9 cellular contexts compared by ENCODE assay signal in genomic region chr16:31382485-31383161, GRCh38. TPM values are rescaled to one million over a fixed set of nuclear protein-coding genes. Genes with fewer than 3 reads are reported as not detected.
DNase-seq lines count a peak whose midpoint lies in the region; ATAC-seq and TF ChIP-seq lines count a peak whose summit lies in the region.
"Had no signal": no experiment of that assay in that cellular context is flagged by ENCODE, and none has a peak within 500 bp of the region (broad histone marks: within the 10 kb centered on the region; RNA-seq: fewer than 3 reads in every experiment).

No MANE protein-coding gene starts in this region.

- peak; percentile 60 for ATAC-seq in CD8-positive, alpha-beta T cell
- ATAC-seq in GM23338, result peak; percentile 95

- H3K79me1 ChIP-seq in neuronal stem cell (ENCODE audit: low read depth, low read length), result no peaks in the 10 kb centered on the region

- H3K9ac ChIP-seq in OCI-LY1 (ENCODE audit: low read length) (no peak overlapping the region), neuronal stem cell (ENCODE audit: low read depth, low read length, poor library complexity) (no peak overlapping the region)

- peaks cover 1% of the 10 kb centered on the region for H3K4me1 ChIP-seq in CD8-positive, alpha-beta T cell (ENCODE audit: insufficient read depth, low read length)
- no peaks in the 10 kb centered on the region for H3K4me1 ChIP-seq in GM23338 (ENCODE audit: insufficient read depth)
- H3K4me1 ChIP-seq in OCI-LY1 (ENCODE audit: insufficient read depth, low read length, severe bottlenecking), result no peaks in the 10 kb centered on the region
- H3K4me1 ChIP-seq in neuronal stem cell (ENCODE audit: control insufficient read depth in 2 of 2, insufficient read depth in 1 of 2, low read depth in 1 of 2, low read length in 2 of 2), result peaks cover 0 to 2% of the 10 kb centered on the region in 2 donors
- H3K4me1 ChIP-seq in testis, result no peaks in the 10 kb centered on the region

- no peaks in the 10 kb centered on the region for H3K9me2 ChIP-seq in GM23338 (ENCODE audit: insufficient read depth)
- no peaks in the 10 kb centered on the region for H3K9me2 ChIP-seq in OCI-LY1 (ENCODE audit: low read depth, low read length)

- peak; percentile 35 to 81 (median 64) for DNase-seq in CD8-positive, alpha-beta T cell
- DNase-seq in GM23338 (ENCODE audit: low spot score), result peak; percentile 89
- DNase-seq in activated T-cell treated with anti-CD3 and anti-CD28 coated beads for 24 hours (ENCODE audit: low read depth), result peak; percentile 63
- peak; percentile 45 for DNase-seq in fibroblast of mammary gland (ENCODE audit: low read depth)
- DNase-seq in neuronal stem cell (ENCODE audit: low spot score), result peak; percentile 50
- peak; percentile 80 for DNase-seq in testis
- DNase-seq in cortex of kidney (lab: John Stamatoyannopoulos, UW), result no peak

- no peak overlapping the region for H3K4ac ChIP-seq in neuronal stem cell (ENCODE audit: low read length)

- H3K9me3 ChIP-seq in CD8-positive, alpha-beta T cell (ENCODE audit: low read length), result no peaks in the 10 kb centered on the region
- H3K9me3 ChIP-seq in OCI-LY1 (ENCODE audit: low read length) (0 out of 2 replicates have a peak, but pooled peaks cover 2% of the 10 kb centered on the region), neuronal stem cell (replicated peaks in 1 of 2; ENCODE audit: control insufficient read depth in 2 of 2, insufficient read depth in 1 of 2, low read depth in 1 of 2, low read length in 2 of 2) (peaks cover 0 to 6% of the 10 kb centered on the region in 2 donors), testis (no peaks in the 10 kb centered on the region)

- H3K36me3 ChIP-seq in CD8-positive, alpha-beta T cell (ENCODE audit: insufficient read depth, low read length), result no peaks in the 10 kb centered on the region
- no peaks in the 10 kb centered on the region for H3K36me3 ChIP-seq in GM23338 (ENCODE audit: insufficient read depth)
- H3K36me3 ChIP-seq in OCI-LY1 (ENCODE audit: insufficient read depth, low read length), result no peaks in the 10 kb centered on the region
- H3K36me3 ChIP-seq in neuronal stem cell (replicated peaks in 1 of 2; ENCODE audit: control insufficient read depth in 2 of 2, insufficient read depth in 2 of 2, low read length in 2 of 2), result no peaks in the 10 kb centered on the region
- H3K36me3 ChIP-seq in testis (ENCODE audit: low read depth, missing control alignments), result no peaks in the 10 kb centered on the region

- no peak for TF ChIP-seq POLR2A in testis (IDR thresholded peaks at IDR 0.05)

- no peak overlapping the region for H2BK15ac ChIP-seq in neuronal stem cell (ENCODE audit: low read length)

- no peaks in the 10 kb centered on the region for H3K27me3 ChIP-seq in CD8-positive, alpha-beta T cell (ENCODE audit: insufficient read depth, low read length)
- H3K27me3 ChIP-seq in GM23338 (ENCODE audit: insufficient read depth), result no peaks in the 10 kb centered on the region
- peaks cover 3% of the 10 kb centered on the region; the same call in 1 of the 2 replicates for H3K27me3 ChIP-seq in OCI-LY1 (ENCODE audit: insufficient read depth, low read length)
- peaks cover 0 to under 1% (median 0%) of the 10 kb centered on the region in 3 experiments for H3K27me3 ChIP-seq in neuronal stem cell (ENCODE audit: control insufficient read depth in 3 of 3, insufficient read depth in 3 of 3, low read depth in 1 of 3, low read length in 3 of 3)
- no peaks in the 10 kb centered on the region for H3K27me3 ChIP-seq in testis

- no peak overlapping the region for H3K18ac ChIP-seq in neuronal stem cell (ENCODE audit: low read length)

- no peak overlapping the region for H3K27ac Mint-ChIP-seq in CD8-positive, alpha-beta T cell
- H3K27ac Mint-ChIP-seq in GM23338, result no peak overlapping the region

- WGBS in neuronal stem cell (ENCODE audit: extremely low coverage in 2 of 2, insufficient read length in 2 of 2, insufficient replicate concordance in 1 of 2), 2 donors, result no CpG with 5 or more reads among the region's 14 CpGs
- 42 to 43% methylated on average over 14 of the region's 14 CpGs for WGBS in testis, 2 donors

- no peak overlapping the region for H2BK12ac ChIP-seq in neuronal stem cell (ENCODE audit: low read length)

- H3K4me1 Mint-ChIP-seq in CD8-positive, alpha-beta T cell (ENCODE audit: low read depth), result peaks cover 9% of the 10 kb centered on the region
- peaks cover 8% of the 10 kb centered on the region for H3K4me1 Mint-ChIP-seq in GM23338

- H3K4me3 ChIP-seq in CD8-positive, alpha-beta T cell (ENCODE audit: low read depth, low read length), result no peak overlapping the region
- H3K4me3 ChIP-seq in GM23338 (no peak overlapping the region), OCI-LY1 (ENCODE audit: low read depth, low read length, poor library complexity, severe bottlenecking) (no peak overlapping the region), fibroblast of mammary gland (ENCODE audit: control insufficient read depth, low read depth, low read length) (no peak overlapping the region), neuronal stem cell (ENCODE audit: low read length in 2 of 2) (no peak overlapping the region), testis (no peak overlapping the region)

- H3K27me3 Mint-ChIP-seq in CD8-positive, alpha-beta T cell (ENCODE audit: low read depth), result peaks cover 4% of the 10 kb centered on the region
- peaks cover 8% of the 10 kb centered on the region for H3K27me3 Mint-ChIP-seq in GM23338 (ENCODE audit: insufficient read depth, low read depth, poor library complexity)
- H3K27me3 Mint-ChIP-seq: IgD-negative memory B cell had no signal

- H3K4me2 ChIP-seq in GM23338 (no peak overlapping the region), OCI-LY1 (ENCODE audit: low read length) (no peak overlapping the region), neuronal stem cell (ENCODE audit: insufficient read depth, low read length, poor library complexity, severe bottlenecking) (no peak overlapping the region)

- POLR2A ChIA-PET in CD8-positive, alpha-beta T cell (lab: Charles Lee), result interaction anchor here (0.6 to 0.8 kb wide), 2 partner anchors 199 to 203 kb away, joined by 3 to 4 read pairs; partner anchors contain the start of gene FUS

- no peak overlapping the region for H2BK120ac ChIP-seq in neuronal stem cell (ENCODE audit: low read depth, low read length)

- no peak overlapping the region for H4K91ac ChIP-seq in neuronal stem cell (ENCODE audit: low read depth, low read length, poor library complexity)

- no peak overlapping the region for H4K8ac ChIP-seq in neuronal stem cell (ENCODE audit: low read depth, low read length)

- H2BK5ac ChIP-seq in neuronal stem cell (ENCODE audit: low read length), result no peak overlapping the region

- CTCF ChIA-PET in CD8-positive, alpha-beta T cell (lab: Charles Lee), result interaction anchor here (0.5 to 2.2 kb wide), 29 partner anchors 9 to 433 kb away, joined by 3 to 20 read pairs (median 4); partner anchors contain the start of genes PYCARD and PYDC1

- H3K27ac ChIP-seq in CD8-positive, alpha-beta T cell (ENCODE audit: low read depth, low read length), result no peak overlapping the region
- H3K27ac ChIP-seq in GM23338 (ENCODE audit: low read depth), result no peak overlapping the region
- H3K27ac ChIP-seq in OCI-LY1 (ENCODE audit: low read depth, low read length, poor library complexity, severe bottlenecking), result no peak overlapping the region
- no peak overlapping the region for H3K27ac ChIP-seq in neuronal stem cell (replicated peaks; ENCODE audit: low read length)
- no peak overlapping the region for H3K27ac ChIP-seq in testis

- peak overlapping the region; percentile 91; the same call in 1 of the 2 replicates for H2AFZ ChIP-seq in GM23338
- H2AFZ ChIP-seq in OCI-LY1 (ENCODE audit: low read length), result no peak overlapping the region
- peak overlapping the region; percentile 3 for H2AFZ ChIP-seq in neuronal stem cell (ENCODE audit: low read length)

- no peak overlapping the region for H3K4me3 Mint-ChIP-seq in CD8-positive, alpha-beta T cell
- peak overlapping the region; percentile 41; the same call in 1 of the 3 replicates for H3K4me3 Mint-ChIP-seq in GM23338
- H3K4me3 Mint-ChIP-seq: IgD-negative memory B cell had no signal

- peak; percentile 72 for TF ChIP-seq CTCF in CD8-positive, alpha-beta T cell (IDR thresholded peaks at IDR 0.05)
- TF ChIP-seq CTCF in GM23338 (conservative IDR thresholded peaks at IDR 0.05; ENCODE audit: low read depth in 2 of 2), result peak; percentile 85 to 87
- TF ChIP-seq CTCF in OCI-LY1 (IDR thresholded peaks at IDR 0.05; ENCODE audit: low read length), result peak; percentile 81
- peak; percentile 69 for TF ChIP-seq CTCF in fibroblast of mammary gland (conservative IDR thresholded peaks at IDR 0.05; ENCODE audit: control insufficient read depth, insufficient read depth, low read depth, low read length)
- TF ChIP-seq CTCF in testis (IDR thresholded peaks at IDR 0.05), result peak; percentile 14 to 52 (median 50)

- H3K9me3 Mint-ChIP-seq in CD8-positive, alpha-beta T cell, result no peaks in the 10 kb centered on the region
- H3K9me3 Mint-ChIP-seq in GM23338, result peaks cover 2% of the 10 kb centered on the region; the same call in 2 of the 3 replicates
- H3K9me3 Mint-ChIP-seq: IgD-negative memory B cell had no signal

- intact Hi-C loops in CD8-positive, alpha-beta T cell (cut with DNase I, micrococcal nuclease), result loop anchor here (2.0 to 10.0 kb wide), 4 partner anchors 60 to 198 kb away; partner anchors contain the start of genes FUS (in 1 of the 2), PYCARD (in 1 of the 2) and ZNF843 (in 1 of the 2)
- intact Hi-C loops in testis (cut with DNase I; ENCODE audit: low total_unique reads), result no loop called here

- no peak overlapping the region for H2AK5ac ChIP-seq in neuronal stem cell (ENCODE audit: low read depth, low read length)

- no peaks in the 10 kb centered on the region for H3F3A ChIP-seq in GM23338 (replicated peaks; ENCODE audit: low read depth)
- no peaks in the 10 kb centered on the region for H3F3A ChIP-seq in OCI-LY1 (ENCODE audit: insufficient read depth, low read length)

- H4K20me1 ChIP-seq in GM23338 (replicated peaks; ENCODE audit: insufficient read depth) (no peaks in the 10 kb centered on the region), OCI-LY1 (ENCODE audit: insufficient read depth, low read length) (no peaks in the 10 kb centered on the region)

- H3K36me3 Mint-ChIP-seq in CD8-positive, alpha-beta T cell, result no peaks in the 10 kb centered on the region
- H3K36me3 Mint-ChIP-seq in GM23338 (ENCODE audit: low read depth), result no peaks in the 10 kb centered on the region
- H3K36me3 Mint-ChIP-seq: IgD-negative memory B cell had no signal

- no peak overlapping the region for H3K14ac ChIP-seq in neuronal stem cell (ENCODE audit: low read length)

- H3K79me2 ChIP-seq in GM23338 (replicated peaks; ENCODE audit: insufficient read depth) (no peaks in the 10 kb centered on the region), OCI-LY1 (ENCODE audit: insufficient read depth, low read length) (no peaks in the 10 kb centered on the region)

- H3K23ac ChIP-seq in neuronal stem cell (ENCODE audit: low read depth, low read length, poor library complexity), result peak overlapping the region; percentile 6

RNA-seq across cellular contexts. Expression of gene ITGAD, which starts 10.5 kb away (rescaled TPM):
- under 1 TPM in 1 of 2 experiments, not detected in 1; 0.16 TPM for total RNA-seq in CD8-positive, alpha-beta T cell
- total RNA-seq in GM23338 (2014; rRNA removed; shearing (Covaris generic)), result not detected in 2 replicates
- polyA plus RNA-seq in GM23338 (2016; fragmentation: Nextera tagmentation; extraction: Ambion mirVana) (not detected in 2 replicates), testis (ENCODE audit: insufficient read depth, low read depth, low replicate concordance) (not detected)
- not detected for polyA plus RNA-seq in neuronal stem cell (2013, experiment 1 of 2)
- not detected for polyA plus RNA-seq in neuronal stem cell (2013, experiment 2 of 2)
- under 1 TPM in 1 of 2 donors, not detected in 1; 0.19 TPM for total RNA-seq in testis
- polyA plus RNA-seq: IgD-negative memory B cell had no signal

RNA-seq across cellular contexts. Expression of gene ITGAX, which starts 27.6 kb away (rescaled TPM):
- 1 to 10 TPM; 1.7 to 2.3 TPM for total RNA-seq in CD8-positive, alpha-beta T cell
- 0.12 TPM in 1 of 2 replicates, not detected in the other for total RNA-seq in GM23338 (2014; rRNA removed; shearing (Covaris generic))
- polyA plus RNA-seq in GM23338 (2016; fragmentation: Nextera tagmentation; extraction: Ambion mirVana), result not detected in 2 replicates
- polyA plus RNA-seq in neuronal stem cell (2013, experiment 1 of 2), result not detected
- polyA plus RNA-seq in neuronal stem cell (2013, experiment 2 of 2), result not detected
- 1 to 10 TPM in 1 of 2 donors, under 1 TPM in 1; 0.63 to 2.8 TPM for total RNA-seq in testis
- polyA plus RNA-seq in testis (ENCODE audit: insufficient read depth, low read depth, low replicate concordance), result 3.4 TPM

RNA-seq across cellular contexts. Expression of gene COX6A2, which starts 45.5 kb away (rescaled TPM):
- total RNA-seq in CD8-positive, alpha-beta T cell, result not detected
- not detected in 2 replicates for total RNA-seq in GM23338 (2014; rRNA removed; shearing (Covaris generic))
- 4.7 and 6.0 TPM in 2 replicates for polyA plus RNA-seq in GM23338 (2016; fragmentation: Nextera tagmentation; extraction: Ambion mirVana)
- polyA plus RNA-seq in neuronal stem cell (2013, experiment 1 of 2), result not detected
- 0.18 TPM for polyA plus RNA-seq in neuronal stem cell (2013, experiment 2 of 2)
- total RNA-seq in testis, result 1 to 10 TPM in 1 of 2 donors, not detected in 1; 1.4 TPM
- 14.9 TPM for polyA plus RNA-seq in testis (ENCODE audit: insufficient read depth, low read depth, low replicate concordance)
- polyA plus RNA-seq: IgD-negative memory B cell had no signal

RNA-seq across cellular contexts. Expression of gene ZNF843, which starts 60.0 kb away (rescaled TPM):
- total RNA-seq in CD8-positive, alpha-beta T cell, result not detected
- total RNA-seq in GM23338 (2014; rRNA removed; shearing (Covaris generic)), result 0.35 TPM in 1 of 2 replicates, not detected in the other
- polyA plus RNA-seq in GM23338 (2016; fragmentation: Nextera tagmentation; extraction: Ambion mirVana) (not detected in 2 replicates), testis (ENCODE audit: insufficient read depth, low read depth, low replicate concordance) (1.1 TPM)
- 1.4 TPM for polyA plus RNA-seq in neuronal stem cell (2013, experiment 1 of 2)
- 1.3 TPM for polyA plus RNA-seq in neuronal stem cell (2013, experiment 2 of 2)
- total RNA-seq in testis, result 1 to 10 TPM; 2.4 to 3.7 TPM
- polyA plus RNA-seq: IgD-negative memory B cell had no signal
